24 cellular contexts compared by ENCODE assay signal in the genomic region with DNA sequence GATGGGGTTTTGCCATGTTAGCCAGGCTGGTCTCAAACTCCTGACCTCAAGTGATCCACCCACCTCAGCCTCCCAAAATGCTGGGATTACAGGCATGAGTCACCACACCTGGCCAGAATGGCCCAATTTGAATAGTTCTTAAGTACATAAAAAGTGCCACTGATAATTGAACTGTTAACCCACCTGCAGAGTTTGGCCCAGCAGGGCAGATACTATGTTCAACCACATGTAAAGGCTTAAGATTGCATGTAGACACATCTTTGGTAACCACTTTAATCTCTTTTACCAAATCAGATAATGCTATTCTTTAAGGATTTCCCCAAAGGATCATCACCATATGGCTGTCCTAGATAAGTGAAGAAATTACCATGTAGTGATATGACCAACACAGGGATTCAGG. TPM values are rescaled to one million over a fixed set of nuclear protein-coding genes. Genes with fewer than 3 reads are reported as not detected.
DNase-seq lines count a peak whose midpoint lies in the region; ATAC-seq, FAIRE-seq and TF ChIP-seq lines count a peak whose summit lies in the region.
"Had no signal": no experiment of that assay in that cellular context is flagged by ENCODE, and none has a peak within 500 bp of the region (broad histone marks: within the 10 kb centered on the region; RNA-seq: fewer than 3 reads in every experiment).

No MANE protein-coding gene starts in this region.

- H3K4me2 ChIP-seq in K562 (ENCODE audit: insufficient read depth, low read length), result no peak overlapping the region
- H3K4me2 ChIP-seq: BLaER1 had no signal

- no peak for FAIRE-seq in K562 (lab: Jason Lieb, UNC)
- FAIRE-seq: D721Med, GM12878, GM19239, H1 had no signal

- H3K27me3 ChIP-seq in K562 (ENCODE audit: control insufficient read depth in 2 of 2, insufficient read depth in 2 of 2, low read length in 2 of 2) (no peaks in the 10 kb centered on the region), neutrophil (no peaks in the 10 kb centered on the region)
- H3K27me3 ChIP-seq: BLaER1 had no signal

- ATAC-seq in K562 (no peak), HG03175 (IDR thresholded peaks at IDR 0.05; ENCODE audit: unreplicated experiment) (no peak)
- no peak for ATAC-seq in stimulated activated memory B cell treated with anti-CD40 and anti-IgM and Interleukin-4, amounts not matched to agents 10 μg/mL and 1 μg/mL and 100 μg/mL, for 72 hours
- ATAC-seq: GM12878 had no signal

- H3K9me3 ChIP-seq in K562 (replicated peaks; ENCODE audit: control insufficient read depth, insufficient read depth, low read depth, low read length), result no peaks in the 10 kb centered on the region
- H3K9me3 ChIP-seq in neutrophil, result no peaks in the 10 kb centered on the region
- H3K9me3 ChIP-seq: BLaER1 had no signal

- intact Hi-C loops in K562 (cut with micrococcal nuclease), result no loop called here

- CTCF ChIA-PET in K562 (lab: Yijun Ruan, JAX; ENCODE audit: low intra/inter-chr PET ratio), result no interaction called here

- H3K36me3 ChIP-seq in K562 (ENCODE audit: control insufficient read depth, insufficient read depth, low read length), result no peaks in the 10 kb centered on the region
- H3K36me3 ChIP-seq in neutrophil, result no peaks in the 10 kb centered on the region
- H3K36me3 ChIP-seq: BLaER1 had no signal

- H4K20me1 ChIP-seq in K562 (replicated peaks; ENCODE audit: control insufficient read depth, insufficient read depth, low read length), result no peaks in the 10 kb centered on the region
- H4K20me1 ChIP-seq: BLaER1 had no signal

- no peak overlapping the region for H2AFZ ChIP-seq in K562 (ENCODE audit: low read depth, low read length)
- H2AFZ ChIP-seq: GM23248 had no signal

- TF ChIP-seq RAD21 in K562 (CRISPR knock-in tag; conservative IDR thresholded peaks at IDR 0.05 in 1 of 2, IDR thresholded peaks at IDR 0.05 in 1 of 2), result no peak

- in situ Hi-C loops in K562 (cut with MboI), result no loop called here

- H3K79me2 ChIP-seq in K562 (ENCODE audit: control insufficient read depth, insufficient read depth, low read length), result no peaks in the 10 kb centered on the region

- TF ChIP-seq CTCF in K562 (IDR thresholded peaks at IDR 0.05 in 2 of 3, conservative IDR thresholded peaks at IDR 0.05 in 1 of 3; ENCODE audit: insufficient read depth in 2 of 3, low read depth in 1 of 3, low read length in 3 of 3) (no peak), neutrophil (IDR thresholded peaks at IDR 0.05) (no peak)

- H3K4me3 ChIP-seq in K562 (no peak overlapping the region), neutrophil (ENCODE audit: low read depth in 1 of 2, low read length in 1 of 2) (no peak overlapping the region)
- H3K4me3 ChIP-seq: BLaER1, GM12878, GM23248 had no signal

- no peak for TF ChIP-seq EP300 in K562 (IDR thresholded peaks at IDR 0.05; ENCODE audit: low read length)

- no peaks in the 10 kb centered on the region for H3K36me3 Mint-ChIP-seq in stimulated activated memory B cell treated with anti-CD40 and anti-IgM and Interleukin-4, amounts not matched to agents 10 μg/mL and 1 μg/mL and 100 μg/mL, for 72 hours

- no peak overlapping the region for H3K27ac Mint-ChIP-seq in stimulated activated memory B cell treated with anti-CD40 and anti-IgM and Interleukin-4, amounts not matched to agents 10 μg/mL and 1 μg/mL and 100 μg/mL, for 72 hours
- H3K27ac Mint-ChIP-seq: B cell; CD4-positive, alpha-beta T cell; CD8-positive, alpha-beta memory T cell had no signal

- H3K4me1 Mint-ChIP-seq in stimulated activated memory B cell treated with anti-CD40 and anti-IgM and Interleukin-4, amounts not matched to agents 10 μg/mL and 1 μg/mL and 100 μg/mL, for 72 hours, result peaks cover 14% of the 10 kb centered on the region

- H3K9ac ChIP-seq in K562 (ENCODE audit: insufficient read depth in 1 of 2, low read depth in 2 of 2, low read length in 2 of 2), result no peak overlapping the region
- H3K9ac ChIP-seq: BLaER1, GM23248 had no signal

- H3K9me1 ChIP-seq in K562 (ENCODE audit: control insufficient read depth, insufficient read depth, low read length), result no peaks in the 10 kb centered on the region

- TF ChIP-seq POLR2A in K562 (conservative IDR thresholded peaks at IDR 0.05), result no peak

- no peak overlapping the region for H3K4me3 Mint-ChIP-seq in stimulated activated memory B cell treated with anti-CD40 and anti-IgM and Interleukin-4, amounts not matched to agents 10 μg/mL and 1 μg/mL and 100 μg/mL, for 72 hours
- H3K4me3 Mint-ChIP-seq: B cell; CD4-positive, alpha-beta T cell; CD8-positive, alpha-beta memory T cell had no signal

- DNase-seq in NCI-H146 (lab: John Stamatoyannopoulos, UW), result peak; percentile 78
- peak; percentile 84 for DNase-seq in NCI-H82 (lab: John Stamatoyannopoulos, UW)
- no peak for DNase-seq in K562 (ENCODE audit: extremely low read depth in 1 of 4, low spot score in 3 of 4)
- DNase-seq in SKM-1 treated with dmso at 0.1 percent for 144 hours (lab: John Stamatoyannopoulos, UW; ENCODE audit: unreplicated experiment), result no peak
- DNase-seq in HPDE6-E6E7 (ENCODE audit: extremely low spot score), result no peak
- DNase-seq: CD4-positive, alpha-beta T cell; CD8-positive, alpha-beta memory T cell; DMS 273 treated with DMSO at 0.1 percent for 48 hours; DMS79; EL; GDM1; GM23248; H7; HCEC 1CT had no signal

- H3K4me1 ChIP-seq in K562 (replicated peaks in 1 of 2; ENCODE audit: control insufficient read depth in 2 of 2, insufficient read depth in 2 of 2, low read length in 2 of 2) (no peaks in the 10 kb centered on the region), neutrophil (ENCODE audit: control insufficient read depth in 1 of 2, insufficient read depth in 1 of 2, low read depth in 1 of 2, low read length in 1 of 2) (peaks cover 37 to 45% of the 10 kb centered on the region in 2 experiments)

- no TSS peak for BruUV-seq in K562 (replicated peaks; lab: Mats Ljungman, UMichigan)

- POLR2A ChIA-PET in K562 (lab: Yijun Ruan, JAX), result no interaction called here

- no peaks in the 10 kb centered on the region for H3K27me3 Mint-ChIP-seq in stimulated activated memory B cell treated with anti-CD40 and anti-IgM and Interleukin-4, amounts not matched to agents 10 μg/mL and 1 μg/mL and 100 μg/mL, for 72 hours
- H3K27me3 Mint-ChIP-seq: B cell; CD4-positive, alpha-beta T cell; CD8-positive, alpha-beta memory T cell had no signal

- H3K9me3 Mint-ChIP-seq in stimulated activated memory B cell treated with anti-CD40 and anti-IgM and Interleukin-4, amounts not matched to agents 10 μg/mL and 1 μg/mL and 100 μg/mL, for 72 hours, result no peaks in the 10 kb centered on the region
- H3K9me3 Mint-ChIP-seq: CD4-positive, alpha-beta T cell; CD8-positive, alpha-beta memory T cell had no signal

- H3K27ac ChIP-seq in K562 (ENCODE audit: extremely low read depth, low read depth, low read length), result no peak overlapping the region
- H3K27ac ChIP-seq in neutrophil, result peak overlapping the region; percentile 81
- H3K27ac ChIP-seq: BLaER1, C4-2B, GM23248 had no signal

TF ChIP-seq in K562, 482 proteins besides CTCF, POLR2A, EP300 and RAD21 (continues in another document):
- TF ChIP-seq MYC (IDR thresholded peaks at IDR 0.05; ENCODE audit: low read depth, low read length), result no peak
- no peak for TF ChIP-seq MYC (CRISPR knock-in tag; IDR thresholded peaks at IDR 0.05; ENCODE audit: borderline replicate concordance, low read depth)
- TF ChIP-seq, protein P1, sequence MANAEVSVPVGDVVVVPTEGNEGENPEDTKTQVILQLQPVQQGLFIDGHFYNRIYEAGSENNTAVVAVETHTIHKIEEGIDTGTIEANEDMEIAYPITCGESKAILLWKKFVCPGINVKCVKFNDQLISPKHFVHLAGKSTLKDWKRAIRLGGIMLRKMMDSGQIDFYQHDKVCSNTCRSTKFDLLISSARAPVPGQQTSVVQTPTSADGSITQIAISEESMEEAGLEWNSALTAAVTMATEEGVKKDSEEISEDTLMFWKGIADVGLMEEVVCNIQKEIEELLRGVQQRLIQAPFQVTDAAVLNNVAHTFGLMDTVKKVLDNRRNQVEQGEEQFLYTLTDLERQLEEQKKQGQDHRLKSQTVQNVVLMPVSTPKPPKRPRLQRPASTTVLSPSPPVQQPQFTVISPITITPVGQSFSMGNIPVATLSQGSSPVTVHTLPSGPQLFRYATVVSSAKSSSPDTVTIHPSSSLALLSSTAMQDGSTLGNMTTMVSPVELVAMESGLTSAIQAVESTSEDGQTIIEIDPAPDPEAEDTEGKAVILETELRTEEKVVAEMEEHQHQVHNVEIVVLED (CRISPR knock-in tag; IDR thresholded peaks at IDR 0.05), result no peak
- no peak for TF ChIP-seq ZNF785 (CRISPR knock-in tag; IDR thresholded peaks at IDR 0.05)
- TF ChIP-seq, protein P2, sequence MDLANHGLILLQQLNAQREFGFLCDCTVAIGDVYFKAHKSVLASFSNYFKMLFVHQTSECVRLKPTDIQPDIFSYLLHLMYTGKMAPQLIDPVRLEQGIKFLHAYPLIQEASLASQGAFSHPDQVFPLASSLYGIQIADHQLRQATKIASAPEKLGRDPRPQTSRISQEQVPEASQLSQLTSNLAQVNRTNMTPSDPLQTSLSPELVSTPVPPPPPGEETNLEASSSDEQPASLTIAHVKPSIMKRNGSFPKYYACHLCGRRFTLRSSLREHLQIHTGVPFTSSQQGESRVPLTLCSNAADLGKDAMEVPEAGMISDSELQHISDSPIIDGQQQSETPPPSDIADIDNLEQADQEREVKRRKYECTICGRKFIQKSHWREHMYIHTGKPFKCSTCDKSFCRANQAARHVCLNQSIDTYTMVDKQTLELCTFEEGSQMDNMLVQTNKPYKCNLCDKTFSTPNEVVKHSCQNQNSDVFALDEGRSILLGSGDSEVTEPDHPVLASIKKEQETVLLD (IDR thresholded peaks at IDR 0.05), result no peak
- TF ChIP-seq ARID1B (IDR thresholded peaks at IDR 0.05), result peak; percentile 46; the same call in 1 of the 2 replicates
- TF ChIP-seq OTX1 (CRISPR knock-in tag; IDR thresholded peaks at IDR 0.05), result no peak
- no peak for TF ChIP-seq SP1 (CRISPR knock-in tag; IDR thresholded peaks at IDR 0.05)

RNA-seq across cellular contexts. Expression of a gene that starts 21.3 kb away (rescaled TPM):
- total RNA-seq in K562 (2011; cell fraction: chromatin; rRNA removed; ENCODE audit: low replicate concordance), result 35.0 and 54.6 TPM in 2 replicates
- total RNA-seq in K562 (2011; cell fraction: nucleolus; rRNA removed), result 17.8 and 31.9 TPM in 2 replicates
- 34.4 and 40.1 TPM in 2 replicates for total RNA-seq in K562 (2011; cell fraction: nucleoplasm; rRNA removed)
- 4.9 and 7.7 TPM in 2 replicates for total RNA-seq in K562 (2014; rRNA removed)
- total RNA-seq in K562 (2014; rRNA removed; fragmentation: Illumina TruSeq; extraction: Trizol), result 3.7 and 4.1 TPM in 2 replicates
- 5.0 and 7.2 TPM in 2 replicates for total RNA-seq in K562 (2015; rRNA removed; fragmentation: Illumina TruSeq; extraction: Trizol)
- 3.7 and 4.3 TPM in 2 replicates for total RNA-seq in K562 (2021)
- 3.5 and 3.8 TPM in 2 replicates for polyA plus RNA-seq in K562 (2011; rRNA removed)
- polyA plus RNA-seq in K562 (2011; cell fraction: cytosol; rRNA removed), result 3.9 and 4.2 TPM in 2 replicates
- 29.7 and 31.8 TPM in 2 replicates for polyA plus RNA-seq in K562 (2011; cell fraction: nucleus; rRNA removed)
- 8.4 and 8.8 TPM in 2 replicates for polyA plus RNA-seq in K562 (2012)
- polyA plus RNA-seq in K562 (2014; fragmentation: Illumina TruSeq; extraction: Trizol), result 3.3 and 3.9 TPM in 2 replicates
- polyA plus RNA-seq in K562 (2014; fragmentation: Nextera tagmentation; extraction: Ambion mirVana), result 1 to 10 TPM; 3.5 to 3.9 TPM
- 4.5 and 7.8 TPM in 2 replicates for polyA plus RNA-seq in K562 (2014; rRNA removed)
- polyA minus RNA-seq in K562 (2011; rRNA and poly(A)+ RNA removed), result 5.2 and 6.6 TPM in 2 replicates
- polyA minus RNA-seq in K562 (2011; cell fraction: cytosol; rRNA and poly(A)+ RNA removed), result 6.8 and 10.6 TPM in 2 replicates
- polyA minus RNA-seq in K562 (2011; cell fraction: nucleus; rRNA and poly(A)+ RNA removed), result 23.8 and 32.1 TPM in 2 replicates

Comparison
In these comparisons a context has a peak if more than half of its experiments do, and no peak if none do; other contexts are left out.
1. DNase-seq: peak in NCI-H146 (single experiment) and NCI-H82 (single experiment); none in K562 (0 of 4), SKM-1 treated with dmso at 0.1 percent for 144 hours (single experiment) and HPDE6-E6E7 (single experiment).